Comparison of ENCODE assay signal across 1 cellular context in the genomic region with DNA sequence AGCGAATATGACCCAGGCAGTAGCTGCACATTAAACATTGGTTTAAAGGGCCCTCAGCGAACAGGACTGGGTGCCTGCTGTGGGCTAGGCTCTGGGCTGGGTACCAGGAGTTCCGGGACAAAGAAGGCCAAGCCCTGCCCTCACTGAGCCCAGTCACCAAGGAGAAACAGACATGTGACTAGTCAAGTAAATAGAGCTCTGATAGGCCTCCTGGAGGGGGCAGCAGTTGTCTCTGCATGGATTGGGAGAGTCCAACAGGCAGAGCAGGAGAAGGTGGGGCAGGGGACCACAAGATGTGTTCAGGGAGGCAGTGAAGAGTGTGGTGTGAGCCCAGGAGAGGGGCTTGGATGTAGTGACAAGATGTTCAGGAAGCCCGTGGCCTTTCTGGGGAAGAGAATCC.
TF ChIP-seq lines count a peak whose summit lies in the region.

No MANE protein-coding gene starts in this region.

TF ChIP-seq in HepG2, 621 proteins besides CTCF, POLR2A, EP300 and RAD21 (continues in another document):
- no peak for TF ChIP-seq HOXD1 (CRISPR knock-in tag; IDR thresholded peaks at IDR 0.05)
- TF ChIP-seq HNF4G (IDR thresholded peaks at IDR 0.05; ENCODE audit: borderline replicate concordance, low read depth, low read length): no peak
- TF ChIP-seq HNF4G (CRISPR knock-in tag; IDR thresholded peaks at IDR 0.05; ENCODE audit: borderline replicate concordance, low read depth): no peak
- TF ChIP-seq, protein P1, sequence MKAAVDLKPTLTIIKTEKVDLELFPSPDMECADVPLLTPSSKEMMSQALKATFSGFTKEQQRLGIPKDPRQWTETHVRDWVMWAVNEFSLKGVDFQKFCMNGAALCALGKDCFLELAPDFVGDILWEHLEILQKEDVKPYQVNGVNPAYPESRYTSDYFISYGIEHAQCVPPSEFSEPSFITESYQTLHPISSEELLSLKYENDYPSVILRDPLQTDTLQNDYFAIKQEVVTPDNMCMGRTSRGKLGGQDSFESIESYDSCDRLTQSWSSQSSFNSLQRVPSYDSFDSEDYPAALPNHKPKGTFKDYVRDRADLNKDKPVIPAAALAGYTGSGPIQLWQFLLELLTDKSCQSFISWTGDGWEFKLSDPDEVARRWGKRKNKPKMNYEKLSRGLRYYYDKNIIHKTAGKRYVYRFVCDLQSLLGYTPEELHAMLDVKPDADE (CRISPR knock-in tag; IDR thresholded peaks at IDR 0.05): no peak
- TF ChIP-seq NR2F6 (IDR thresholded peaks at IDR 0.05): no peak
- no peak for TF ChIP-seq NR2F6 (CRISPR knock-in tag; IDR thresholded peaks at IDR 0.05)
- TF ChIP-seq ZKSCAN1 (IDR thresholded peaks at IDR 0.05; ENCODE audit: low read length): no peak
- TF ChIP-seq, protein P2, sequence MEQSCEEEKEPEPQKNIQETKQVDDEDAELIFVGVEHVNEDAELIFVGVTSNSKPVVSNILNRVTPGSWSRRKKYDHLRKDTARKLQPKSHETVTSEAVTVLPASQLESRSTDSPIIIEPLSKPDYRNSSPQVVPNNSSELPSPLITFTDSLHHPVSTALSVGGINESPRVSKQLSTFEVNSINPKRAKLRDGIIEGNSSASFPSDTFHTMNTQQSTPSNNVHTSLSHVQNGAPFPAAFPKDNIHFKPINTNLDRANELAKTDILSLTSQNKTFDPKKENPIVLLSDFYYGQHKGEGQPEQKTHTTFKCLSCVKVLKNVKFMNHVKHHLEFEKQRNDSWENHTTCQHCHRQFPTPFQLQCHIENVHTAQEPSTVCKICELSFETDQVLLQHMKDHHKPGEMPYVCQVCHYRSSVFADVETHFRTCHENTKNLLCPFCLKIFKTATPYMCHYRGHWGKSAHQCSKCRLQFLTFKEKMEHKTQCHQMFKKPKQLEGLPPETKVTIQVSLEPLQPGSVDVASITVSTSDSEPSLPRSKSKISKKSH (CRISPR knock-in tag; IDR thresholded peaks at IDR 0.05; ENCODE audit: borderline replicate concordance): peak; percentile 80; the same call in 1 of the 2 replicates
- no peak for TF ChIP-seq ZNF558 (CRISPR knock-in tag; IDR thresholded peaks at IDR 0.05; ENCODE audit: borderline replicate concordance)
- TF ChIP-seq, protein P3, sequence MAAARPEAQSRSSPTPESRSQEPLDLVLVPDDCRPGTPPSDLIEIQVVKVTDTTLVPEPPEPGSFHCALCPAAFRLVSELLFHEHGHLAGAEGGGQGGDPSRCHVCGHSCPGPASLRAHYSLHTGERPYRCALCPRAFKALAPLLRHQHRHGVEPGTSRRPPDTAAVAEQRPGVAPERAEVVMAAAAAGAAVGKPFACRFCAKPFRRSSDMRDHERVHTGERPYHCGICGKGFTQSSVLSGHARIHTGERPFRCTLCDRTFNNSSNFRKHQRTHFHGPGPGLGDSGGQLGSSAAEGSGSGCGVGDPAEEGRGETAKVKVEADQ (CRISPR knock-in tag; IDR thresholded peaks at IDR 0.05; ENCODE audit: borderline replicate concordance): no peak
- TF ChIP-seq SUZ12 (IDR thresholded peaks at IDR 0.05; ENCODE audit: low read depth, low read length): no peak
- no peak for TF ChIP-seq IRX3 (CRISPR knock-in tag; IDR thresholded peaks at IDR 0.05; ENCODE audit: borderline replicate concordance, low read depth)
- TF ChIP-seq, protein P4, sequence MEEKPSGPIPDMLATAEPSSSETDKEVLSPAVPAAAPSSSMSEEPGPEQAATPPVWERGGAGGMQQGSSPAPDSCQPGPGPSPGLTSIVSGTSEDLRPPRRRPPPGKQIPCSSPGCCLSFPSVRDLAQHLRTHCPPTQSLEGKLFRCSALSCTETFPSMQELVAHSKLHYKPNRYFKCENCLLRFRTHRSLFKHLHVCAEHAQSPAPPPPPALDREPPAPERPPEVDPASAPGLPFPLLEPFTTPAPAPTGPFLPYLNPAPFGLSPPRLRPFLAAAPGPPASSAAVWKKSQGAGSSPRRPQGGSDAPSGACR (CRISPR knock-in tag; IDR thresholded peaks at IDR 0.05): no peak
- no peak for TF ChIP-seq ZNF766 (CRISPR knock-in tag; IDR thresholded peaks at IDR 0.05; ENCODE audit: borderline replicate concordance)
- TF ChIP-seq HNRNPH1 (optimal IDR thresholded peaks at IDR 0.05; ENCODE audit: low read depth, low read length): no peak
- TF ChIP-seq ZMYM2 (CRISPR knock-in tag; IDR thresholded peaks at IDR 0.05): no peak
- no peak for TF ChIP-seq NAIF1 (CRISPR knock-in tag; IDR thresholded peaks at IDR 0.05; ENCODE audit: borderline replicate concordance)
- no peak for TF ChIP-seq NBN (conservative IDR thresholded peaks at IDR 0.05)
- TF ChIP-seq, protein P5, sequence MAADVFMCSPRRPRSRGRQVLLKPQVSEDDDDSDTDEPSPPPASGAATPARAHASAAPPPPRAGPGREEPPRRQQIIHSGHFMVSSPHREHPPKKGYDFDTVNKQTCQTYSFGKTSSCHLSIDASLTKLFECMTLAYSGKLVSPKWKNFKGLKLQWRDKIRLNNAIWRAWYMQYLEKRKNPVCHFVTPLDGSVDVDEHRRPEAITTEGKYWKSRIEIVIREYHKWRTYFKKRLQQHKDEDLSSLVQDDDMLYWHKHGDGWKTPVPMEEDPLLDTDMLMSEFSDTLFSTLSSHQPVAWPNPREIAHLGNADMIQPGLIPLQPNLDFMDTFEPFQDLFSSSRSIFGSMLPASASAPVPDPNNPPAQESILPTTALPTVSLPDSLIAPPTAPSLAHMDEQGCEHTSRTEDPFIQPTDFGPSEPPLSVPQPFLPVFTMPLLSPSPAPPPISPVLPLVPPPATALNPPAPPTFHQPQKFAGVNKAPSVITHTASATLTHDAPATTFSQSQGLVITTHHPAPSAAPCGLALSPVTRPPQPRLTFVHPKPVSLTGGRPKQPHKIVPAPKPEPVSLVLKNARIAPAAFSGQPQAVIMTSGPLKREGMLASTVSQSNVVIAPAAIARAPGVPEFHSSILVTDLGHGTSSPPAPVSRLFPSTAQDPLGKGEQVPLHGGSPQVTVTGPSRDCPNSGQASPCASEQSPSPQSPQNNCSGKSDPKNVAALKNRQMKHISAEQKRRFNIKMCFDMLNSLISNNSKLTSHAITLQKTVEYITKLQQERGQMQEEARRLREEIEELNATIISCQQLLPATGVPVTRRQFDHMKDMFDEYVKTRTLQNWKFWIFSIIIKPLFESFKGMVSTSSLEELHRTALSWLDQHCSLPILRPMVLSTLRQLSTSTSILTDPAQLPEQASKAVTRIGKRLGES (CRISPR knock-in tag; IDR thresholded peaks at IDR 0.05; ENCODE audit: borderline replicate concordance): no peak
- TF ChIP-seq ZFYVE20 (CRISPR knock-in tag; IDR thresholded peaks at IDR 0.05; ENCODE audit: borderline replicate concordance, low read depth): no peak
- TF ChIP-seq KAT2B (IDR thresholded peaks at IDR 0.05; ENCODE audit: borderline replicate concordance, low read depth, low read length): no peak
- TF ChIP-seq RFX3 (CRISPR knock-in tag; IDR thresholded peaks at IDR 0.05): no peak
- TF ChIP-seq SP140L (CRISPR knock-in tag; IDR thresholded peaks at IDR 0.05; ENCODE audit: borderline replicate concordance): no peak
- TF ChIP-seq ZKSCAN5 (CRISPR knock-in tag; IDR thresholded peaks at IDR 0.05): no peak
- TF ChIP-seq, protein P6, sequence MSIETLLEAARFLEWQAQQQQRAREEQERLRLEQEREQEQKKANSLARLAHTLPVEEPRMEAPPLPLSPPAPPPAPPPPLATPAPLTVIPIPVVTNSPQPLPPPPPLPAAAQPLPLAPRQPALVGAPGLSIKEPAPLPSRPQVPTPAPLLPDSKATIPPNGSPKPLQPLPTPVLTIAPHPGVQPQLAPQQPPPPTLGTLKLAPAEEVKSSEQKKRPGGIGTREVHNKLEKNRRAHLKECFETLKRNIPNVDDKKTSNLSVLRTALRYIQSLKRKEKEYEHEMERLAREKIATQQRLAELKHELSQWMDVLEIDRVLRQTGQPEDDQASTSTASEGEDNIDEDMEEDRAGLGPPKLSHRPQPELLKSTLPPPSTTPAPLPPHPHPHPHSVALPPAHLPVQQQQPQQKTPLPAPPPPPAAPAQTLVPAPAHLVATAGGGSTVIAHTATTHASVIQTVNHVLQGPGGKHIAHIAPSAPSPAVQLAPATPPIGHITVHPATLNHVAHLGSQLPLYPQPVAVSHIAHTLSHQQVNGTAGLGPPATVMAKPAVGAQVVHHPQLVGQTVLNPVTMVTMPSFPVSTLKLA (IDR thresholded peaks at IDR 0.05): no peak
- TF ChIP-seq FOSL1 (CRISPR knock-in tag; IDR thresholded peaks at IDR 0.05; ENCODE audit: borderline replicate concordance): no peak
- no peak for TF ChIP-seq LCORL (IDR thresholded peaks at IDR 0.05)
- TF ChIP-seq LCORL (CRISPR knock-in tag; IDR thresholded peaks at IDR 0.05): peak; percentile 75
- TF ChIP-seq, protein P7, sequence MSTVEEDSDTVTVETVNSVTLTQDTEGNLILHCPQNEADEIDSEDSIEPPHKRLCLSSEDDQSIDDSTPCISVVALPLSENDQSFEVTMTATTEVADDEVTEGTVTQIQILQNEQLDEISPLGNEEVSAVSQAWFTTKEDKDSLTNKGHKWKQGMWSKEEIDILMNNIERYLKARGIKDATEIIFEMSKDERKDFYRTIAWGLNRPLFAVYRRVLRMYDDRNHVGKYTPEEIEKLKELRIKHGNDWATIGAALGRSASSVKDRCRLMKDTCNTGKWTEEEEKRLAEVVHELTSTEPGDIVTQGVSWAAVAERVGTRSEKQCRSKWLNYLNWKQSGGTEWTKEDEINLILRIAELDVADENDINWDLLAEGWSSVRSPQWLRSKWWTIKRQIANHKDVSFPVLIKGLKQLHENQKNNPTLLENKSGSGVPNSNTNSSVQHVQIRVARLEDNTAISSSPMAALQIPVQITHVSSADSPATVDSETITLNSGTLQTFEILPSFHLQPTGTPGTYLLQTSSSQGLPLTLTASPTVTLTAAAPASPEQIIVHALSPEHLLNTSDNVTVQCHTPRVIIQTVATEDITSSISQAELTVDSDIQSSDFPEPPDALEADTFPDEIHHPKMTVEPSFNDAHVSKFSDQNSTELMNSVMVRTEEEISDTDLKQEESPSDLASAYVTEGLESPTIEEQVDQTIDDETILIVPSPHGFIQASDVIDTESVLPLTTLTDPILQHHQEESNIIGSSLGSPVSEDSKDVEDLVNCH (CRISPR knock-in tag; IDR thresholded peaks at IDR 0.05): no peak
- no peak for TF ChIP-seq ZNF468 (CRISPR knock-in tag; IDR thresholded peaks at IDR 0.05)
- TF ChIP-seq KLF12 (CRISPR knock-in tag; IDR thresholded peaks at IDR 0.05; ENCODE audit: borderline replicate concordance): no peak
- TF ChIP-seq, protein P8, sequence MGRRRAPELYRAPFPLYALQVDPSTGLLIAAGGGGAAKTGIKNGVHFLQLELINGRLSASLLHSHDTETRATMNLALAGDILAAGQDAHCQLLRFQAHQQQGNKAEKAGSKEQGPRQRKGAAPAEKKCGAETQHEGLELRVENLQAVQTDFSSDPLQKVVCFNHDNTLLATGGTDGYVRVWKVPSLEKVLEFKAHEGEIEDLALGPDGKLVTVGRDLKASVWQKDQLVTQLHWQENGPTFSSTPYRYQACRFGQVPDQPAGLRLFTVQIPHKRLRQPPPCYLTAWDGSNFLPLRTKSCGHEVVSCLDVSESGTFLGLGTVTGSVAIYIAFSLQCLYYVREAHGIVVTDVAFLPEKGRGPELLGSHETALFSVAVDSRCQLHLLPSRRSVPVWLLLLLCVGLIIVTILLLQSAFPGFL (CRISPR knock-in tag; IDR thresholded peaks at IDR 0.05): no peak
- TF ChIP-seq U2AF1 (optimal IDR thresholded peaks at IDR 0.05; ENCODE audit: low read depth, low read length): no peak
- TF ChIP-seq PHF8 (CRISPR knock-in tag; IDR thresholded peaks at IDR 0.05): no peak; the same call in 1 of the 2 replicates
- no peak for TF ChIP-seq KAT8 (CRISPR knock-in tag; IDR thresholded peaks at IDR 0.05)
- TF ChIP-seq, protein P9, sequence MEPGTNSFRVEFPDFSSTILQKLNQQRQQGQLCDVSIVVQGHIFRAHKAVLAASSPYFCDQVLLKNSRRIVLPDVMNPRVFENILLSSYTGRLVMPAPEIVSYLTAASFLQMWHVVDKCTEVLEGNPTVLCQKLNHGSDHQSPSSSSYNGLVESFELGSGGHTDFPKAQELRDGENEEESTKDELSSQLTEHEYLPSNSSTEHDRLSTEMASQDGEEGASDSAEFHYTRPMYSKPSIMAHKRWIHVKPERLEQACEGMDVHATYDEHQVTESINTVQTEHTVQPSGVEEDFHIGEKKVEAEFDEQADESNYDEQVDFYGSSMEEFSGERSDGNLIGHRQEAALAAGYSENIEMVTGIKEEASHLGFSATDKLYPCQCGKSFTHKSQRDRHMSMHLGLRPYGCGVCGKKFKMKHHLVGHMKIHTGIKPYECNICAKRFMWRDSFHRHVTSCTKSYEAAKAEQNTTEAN (CRISPR knock-in tag; conservative IDR thresholded peaks at IDR 0.05): no peak
- no peak for TF ChIP-seq NFE2L2 (IDR thresholded peaks at IDR 0.05; ENCODE audit: low read length)
- TF ChIP-seq, protein P10, sequence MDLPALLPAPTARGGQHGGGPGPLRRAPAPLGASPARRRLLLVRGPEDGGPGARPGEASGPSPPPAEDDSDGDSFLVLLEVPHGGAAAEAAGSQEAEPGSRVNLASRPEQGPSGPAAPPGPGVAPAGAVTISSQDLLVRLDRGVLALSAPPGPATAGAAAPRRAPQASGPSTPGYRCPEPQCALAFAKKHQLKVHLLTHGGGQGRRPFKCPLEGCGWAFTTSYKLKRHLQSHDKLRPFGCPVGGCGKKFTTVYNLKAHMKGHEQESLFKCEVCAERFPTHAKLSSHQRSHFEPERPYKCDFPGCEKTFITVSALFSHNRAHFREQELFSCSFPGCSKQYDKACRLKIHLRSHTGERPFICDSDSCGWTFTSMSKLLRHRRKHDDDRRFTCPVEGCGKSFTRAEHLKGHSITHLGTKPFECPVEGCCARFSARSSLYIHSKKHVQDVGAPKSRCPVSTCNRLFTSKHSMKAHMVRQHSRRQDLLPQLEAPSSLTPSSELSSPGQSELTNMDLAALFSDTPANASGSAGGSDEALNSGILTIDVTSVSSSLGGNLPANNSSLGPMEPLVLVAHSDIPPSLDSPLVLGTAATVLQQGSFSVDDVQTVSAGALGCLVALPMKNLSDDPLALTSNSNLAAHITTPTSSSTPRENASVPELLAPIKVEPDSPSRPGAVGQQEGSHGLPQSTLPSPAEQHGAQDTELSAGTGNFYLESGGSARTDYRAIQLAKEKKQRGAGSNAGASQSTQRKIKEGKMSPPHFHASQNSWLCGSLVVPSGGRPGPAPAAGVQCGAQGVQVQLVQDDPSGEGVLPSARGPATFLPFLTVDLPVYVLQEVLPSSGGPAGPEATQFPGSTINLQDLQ (CRISPR knock-in tag; IDR thresholded peaks at IDR 0.05): no peak
- TF ChIP-seq ZMYM4 (CRISPR knock-in tag; IDR thresholded peaks at IDR 0.05): peak; percentile 69; the same call in 1 of the 2 replicates
- TF ChIP-seq, protein P11, sequence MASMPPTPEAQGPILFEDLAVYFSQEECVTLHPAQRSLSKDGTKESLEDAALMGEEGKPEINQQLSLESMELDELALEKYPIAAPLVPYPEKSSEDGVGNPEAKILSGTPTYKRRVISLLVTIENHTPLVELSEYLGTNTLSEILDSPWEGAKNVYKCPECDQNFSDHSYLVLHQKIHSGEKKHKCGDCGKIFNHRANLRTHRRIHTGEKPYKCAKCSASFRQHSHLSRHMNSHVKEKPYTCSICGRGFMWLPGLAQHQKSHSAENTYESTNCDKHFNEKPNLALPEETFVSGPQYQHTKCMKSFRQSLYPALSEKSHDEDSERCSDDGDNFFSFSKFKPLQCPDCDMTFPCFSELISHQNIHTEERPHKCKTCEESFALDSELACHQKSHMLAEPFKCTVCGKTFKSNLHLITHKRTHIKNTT (CRISPR knock-in tag; IDR thresholded peaks at IDR 0.05): no peak
- no peak for TF ChIP-seq CHD4 (IDR thresholded peaks at IDR 0.05; ENCODE audit: borderline replicate concordance, low read length)
- no peak for TF ChIP-seq KDM5B (CRISPR knock-in tag; IDR thresholded peaks at IDR 0.05; ENCODE audit: borderline replicate concordance)
- TF ChIP-seq MEIS2 (CRISPR knock-in tag; IDR thresholded peaks at IDR 0.05): no peak
- TF ChIP-seq ZNF510 (CRISPR knock-in tag; IDR thresholded peaks at IDR 0.05; ENCODE audit: low read depth): no peak
- TF ChIP-seq FOXC1 (CRISPR knock-in tag; IDR thresholded peaks at IDR 0.05; ENCODE audit: borderline replicate concordance): 0 out of 2 replicates have a peak, but pooled peaks have one; percentile 49
- no peak for TF ChIP-seq MIXL1 (CRISPR knock-in tag; IDR thresholded peaks at IDR 0.05)
- TF ChIP-seq SP5 (CRISPR knock-in tag; IDR thresholded peaks at IDR 0.05; ENCODE audit: borderline replicate concordance, low read depth): no peak
